1 cellular context compared by ENCODE assay signal in the genomic region with DNA sequence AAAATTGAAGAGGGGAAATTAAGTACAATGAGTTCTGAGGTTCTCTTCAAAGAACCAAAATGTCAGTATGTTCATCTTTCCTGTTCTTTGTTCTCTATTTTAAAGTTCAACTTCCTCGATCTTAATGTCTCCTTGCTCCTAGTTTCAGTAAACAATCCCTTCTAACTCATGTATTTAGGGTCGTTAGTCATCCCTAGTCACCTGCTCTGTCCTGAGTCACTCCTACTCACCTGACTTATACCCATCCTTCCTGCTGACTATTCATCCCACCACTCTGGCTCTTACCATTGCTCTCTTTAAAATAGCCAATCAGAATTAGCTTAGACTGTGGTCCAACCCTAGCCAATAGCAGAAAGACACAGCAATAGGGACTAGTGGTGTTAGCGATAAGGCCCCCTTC.
TF ChIP-seq lines count a peak whose summit lies in the region.

No MANE protein-coding gene starts in this region.

TF ChIP-seq in WTC11, 78 proteins besides CTCF, POLR2A, EP300 and RAD21 (continued from another document):
- TF ChIP-seq ZNF219 (CRISPR knock-in tag; IDR thresholded peaks at IDR 0.05; ENCODE audit: borderline replicate concordance) (no peak), CREM (CRISPR knock-in tag; IDR thresholded peaks at IDR 0.05) (no peak), NFATC4 (CRISPR knock-in tag; IDR thresholded peaks at IDR 0.05) (no peak), MXD4 (CRISPR knock-in tag; IDR thresholded peaks at IDR 0.05; ENCODE audit: borderline replicate concordance) (no peak), ZNF232 (CRISPR knock-in tag; IDR thresholded peaks at IDR 0.05) (no peak)
